25 cellular contexts compared by ENCODE assay signal in genomic region chr15:25733856-25734679, GRCh38.
DNase-seq lines count a peak whose midpoint lies in the region; ATAC-seq and TF ChIP-seq lines count a peak whose summit lies in the region.
"Had no signal": no experiment of that assay in that cellular context is flagged by ENCODE, and none has a peak within 500 bp of the region (broad histone marks: within the 10 kb centered on the region; RNA-seq: fewer than 3 reads in every experiment).

No MANE protein-coding gene starts in this region.

- H3K4me2 ChIP-seq in neural progenitor cell: no peak overlapping the region

- H3K36me3 Mint-ChIP-seq in natural killer cell (peaks cover 9% of the 10 kb centered on the region), neural progenitor cell (peaks cover 2% of the 10 kb centered on the region)
- no peaks in the 10 kb centered on the region for H3K36me3 Mint-ChIP-seq in natural killer cell treated with Interleukin-12 subunit alpha and Interleukin-12 subunit beta and Interleukin-15 and Interleukin-18, amount 100 ng/mL, for 72 hours
- H3K36me3 Mint-ChIP-seq: brain had no signal

- H3K36me3 ChIP-seq in neural progenitor cell: no peaks in the 10 kb centered on the region

- DNase-seq in natural killer cell (no peak), coronary artery (ENCODE audit: low spot score) (peak; percentile 63), neural progenitor cell (ENCODE audit: low spot score) (no peak), NCI-H2196 treated with DMSO at 0.1 percent for 48 hours (lab: John Stamatoyannopoulos, UW; ENCODE audit: unreplicated experiment) (no peak)
- no peak for DNase-seq in natural killer cell treated with Interleukin-12 subunit alpha and Interleukin-12 subunit beta and Interleukin-15 and Interleukin-18, amount 100 ng/mL, for 72 hours (ENCODE audit: low spot score)
- no peak for DNase-seq in stimulated activated CD4-positive, alpha-beta T cell treated with anti-CD3 and anti-CD28 coated beads, Interleukin-15, amount 100 ng/mL, for 24 hours
- DNase-seq: activated gamma-delta T cell; activated T-cell treated with anti-CD3 and anti-CD28 coated beads, Interleukin-2, amount 50 U/mL, for 1 hour; C1 segment of cervical spinal cord; COR-L47; effector CD8-positive, alpha-beta T cell; KG1; kidney glomerular epithelial cell; MM.1S; NCI-H1417; NCI-H2107; NCI-H446; RPMI8226; trophoblast cell had no signal

- no peaks in the 10 kb centered on the region for H3F3A ChIP-seq in neural progenitor cell (ENCODE audit: low read depth)

- no peaks in the 10 kb centered on the region for H3K9me3 ChIP-seq in neural progenitor cell (ENCODE audit: low read depth)
- H3K9me3 ChIP-seq: HAP-1 had no signal

- TF ChIP-seq CTCF in natural killer cell (IDR thresholded peaks at IDR 0.05) (no peak), coronary artery (IDR thresholded peaks at IDR 0.05) (no peak), neural progenitor cell (IDR thresholded peaks at IDR 0.05) (no peak)

- intact Hi-C loops in natural killer cell (cut with micrococcal nuclease): no loop called here

- H3K4me1 ChIP-seq in neural progenitor cell: peaks cover 14% of the 10 kb centered on the region

- ATAC-seq in natural killer cell (no peak), HG02623 (IDR thresholded peaks at IDR 0.05; ENCODE audit: unreplicated experiment) (no peak)
- no peak for ATAC-seq in natural killer cell treated with Interleukin-12 subunit alpha and Interleukin-12 subunit beta and Interleukin-15 and Interleukin-18, amount 100 ng/mL, for 72 hours
- ATAC-seq: activated CD4-positive, CD25-positive, alpha-beta regulatory T cell treated with anti-CD3 and anti-CD28 coated beads, Interleukin-2, amount 50 U/mL, for 24 hours had no signal

- no peaks in the 10 kb centered on the region for H3K27me3 ChIP-seq in neural progenitor cell

- H2AFZ ChIP-seq in neural progenitor cell (replicated peaks): no peak overlapping the region

- H3K4me1 Mint-ChIP-seq in natural killer cell (peaks cover 42 to 48% of the 10 kb centered on the region in 2 donors), neural progenitor cell (peaks cover 44% of the 10 kb centered on the region)
- H3K4me1 Mint-ChIP-seq in natural killer cell treated with Interleukin-12 subunit alpha and Interleukin-12 subunit beta and Interleukin-15 and Interleukin-18, amount 100 ng/mL, for 72 hours (ENCODE audit: low read depth in 2 of 2): peaks cover 10 to 18% of the 10 kb centered on the region in 2 donors

- H3K79me2 ChIP-seq in neural progenitor cell (ENCODE audit: low read depth): no peaks in the 10 kb centered on the region

- H3K9me3 Mint-ChIP-seq in natural killer cell: no peaks in the 10 kb centered on the region
- H3K9me3 Mint-ChIP-seq in natural killer cell treated with Interleukin-12 subunit alpha and Interleukin-12 subunit beta and Interleukin-15 and Interleukin-18, amount 100 ng/mL, for 72 hours: no peaks in the 10 kb centered on the region
- peaks cover 2% of the 10 kb centered on the region for H3K9me3 Mint-ChIP-seq in neural progenitor cell

- peak overlapping the region; percentile 75 to 89 for H3K27ac ChIP-seq in coronary artery
- H3K27ac ChIP-seq in neural progenitor cell: no peak overlapping the region
- H3K27ac ChIP-seq: epithelial cell of prostate, SK-N-MC had no signal

- no peaks in the 10 kb centered on the region for H3K27me3 Mint-ChIP-seq in natural killer cell (ENCODE audit: low read depth in 2 of 2)
- H3K27me3 Mint-ChIP-seq in natural killer cell treated with Interleukin-12 subunit alpha and Interleukin-12 subunit beta and Interleukin-15 and Interleukin-18, amount 100 ng/mL, for 72 hours: no peaks in the 10 kb centered on the region
- peaks cover 12% of the 10 kb centered on the region for H3K27me3 Mint-ChIP-seq in neural progenitor cell (ENCODE audit: insufficient read depth, low read depth)

- H4K20me1 ChIP-seq in neural progenitor cell (ENCODE audit: low read depth): no peaks in the 10 kb centered on the region

- no peak overlapping the region for H3K9ac ChIP-seq in neural progenitor cell

- H3K27ac Mint-ChIP-seq in natural killer cell (peak overlapping the region; percentile 41 to 72), neural progenitor cell (peak overlapping the region; percentile 46)
- H3K27ac Mint-ChIP-seq in natural killer cell treated with Interleukin-12 subunit alpha and Interleukin-12 subunit beta and Interleukin-15 and Interleukin-18, amount 100 ng/mL, for 72 hours: peak overlapping the region in 1 of 2 donors; percentile 41
- H3K27ac Mint-ChIP-seq: brain had no signal

- H3K4me3 Mint-ChIP-seq in natural killer cell (no peak overlapping the region), neural progenitor cell (no peak overlapping the region)
- no peak overlapping the region for H3K4me3 Mint-ChIP-seq in natural killer cell treated with Interleukin-12 subunit alpha and Interleukin-12 subunit beta and Interleukin-15 and Interleukin-18, amount 100 ng/mL, for 72 hours
- H3K4me3 Mint-ChIP-seq: brain had no signal

- H3K4me3 ChIP-seq in coronary artery (no peak overlapping the region), neural progenitor cell (no peak overlapping the region)
- H3K4me3 ChIP-seq: HAP-1, SK-N-MC had no signal
